ENCODE assay signal across 12 cellular contexts in genomic region chr11:12090761-12091261, GRCh38. TPM values are rescaled to one million over a fixed set of nuclear protein-coding genes. Genes with fewer than 3 reads are reported as not detected.
A peak's percentile ranks its signal among the peaks of the same experiment; 100 is the strongest.
DNase-seq lines count a peak whose midpoint lies in the region; ATAC-seq and TF ChIP-seq lines count a peak whose summit lies in the region.
"Had no signal": no experiment of that assay in that cellular context is flagged by ENCODE, and none has a peak within 500 bp of the region (broad histone marks: within the 10 kb centered on the region; RNA-seq: fewer than 3 reads in every experiment).

No MANE protein-coding gene starts in this region.

- H3K27ac Mint-ChIP-seq in osteocyte (ENCODE audit: unreplicated experiment), result peak overlapping the region; percentile 19

- H3K27ac ChIP-seq in coronary artery (peak overlapping the region; percentile 97 to 98), substantia nigra (ENCODE audit: low read depth, low read length, poor library complexity, severe bottlenecking) (no peak overlapping the region)

- TF ChIP-seq CTCF in coronary artery (IDR thresholded peaks at IDR 0.05) (no peak), osteocyte (IDR thresholded peaks at IDR 0.05) (no peak)

- ATAC-seq in HG02759 (IDR thresholded peaks at IDR 0.05; ENCODE audit: unreplicated experiment), result no peak

- H3K4me3 Mint-ChIP-seq in osteocyte (ENCODE audit: unreplicated experiment), result no peak overlapping the region
- H3K4me3 Mint-ChIP-seq: activated B cell treated with CpG ODN at 0.5 μM for 24 hours had no signal

- peaks cover 67% of the 10 kb centered on the region for H3K4me1 Mint-ChIP-seq in osteocyte (ENCODE audit: unreplicated experiment)

- no peaks in the 10 kb centered on the region for H3K27me3 Mint-ChIP-seq in osteocyte (ENCODE audit: unreplicated experiment)

- no peaks in the 10 kb centered on the region for H3K36me3 Mint-ChIP-seq in osteocyte (ENCODE audit: unreplicated experiment)

- DNase-seq in DMS53 treated with DMSO at 0.1 percent for 48 hours (lab: John Stamatoyannopoulos, UW; ENCODE audit: unreplicated experiment), result peak; percentile 17
- peak; percentile 72 for DNase-seq in M059J (ENCODE audit: low read depth)
- DNase-seq in coronary artery (ENCODE audit: low spot score), result no peak
- no peak for DNase-seq in osteocyte (ENCODE audit: extremely low spot score, unreplicated experiment)
- DNase-seq in substantia nigra (lab: John Stamatoyannopoulos, UW), result no peak
- DNase-seq in NCI-H2196 (lab: John Stamatoyannopoulos, UW; ENCODE audit: unreplicated experiment), result no peak
- DNase-seq in NCI-H187 (lab: John Stamatoyannopoulos, UW), result no peak
- DNase-seq: activated B cell treated with CpG ODN at 0.5 μM for 24 hours, GOT3, NCI-H1092, posterior cingulate gyrus had no signal

- H3K4me3 ChIP-seq in coronary artery, result no peak overlapping the region

- H3K9me3 Mint-ChIP-seq in osteocyte (ENCODE audit: unreplicated experiment), result no peaks in the 10 kb centered on the region
- H3K9me3 Mint-ChIP-seq: activated B cell treated with CpG ODN at 0.5 μM for 24 hours had no signal

RNA-seq across cellular contexts. Expression of gene MICAL2, which starts 19.6 kb away (rescaled TPM):
- 120 and 173 TPM in 2 replicates for total RNA-seq in M059J (2014; rRNA removed; shearing (Covaris generic))
- total RNA-seq in osteocyte, result 19.5 and 20.8 TPM in 2 replicates

Comparison
In these comparisons a context has a peak if more than half of its experiments do, and no peak if none do; other contexts are left out.
1. DNase-seq: peak in DMS53 treated with DMSO at 0.1 percent for 48 hours (single experiment) and M059J (single experiment); none in coronary artery (single experiment), osteocyte (single experiment), substantia nigra (0 of 49), NCI-H2196 (single experiment) and NCI-H187 (0 of 2).